In the genomic region with DNA sequence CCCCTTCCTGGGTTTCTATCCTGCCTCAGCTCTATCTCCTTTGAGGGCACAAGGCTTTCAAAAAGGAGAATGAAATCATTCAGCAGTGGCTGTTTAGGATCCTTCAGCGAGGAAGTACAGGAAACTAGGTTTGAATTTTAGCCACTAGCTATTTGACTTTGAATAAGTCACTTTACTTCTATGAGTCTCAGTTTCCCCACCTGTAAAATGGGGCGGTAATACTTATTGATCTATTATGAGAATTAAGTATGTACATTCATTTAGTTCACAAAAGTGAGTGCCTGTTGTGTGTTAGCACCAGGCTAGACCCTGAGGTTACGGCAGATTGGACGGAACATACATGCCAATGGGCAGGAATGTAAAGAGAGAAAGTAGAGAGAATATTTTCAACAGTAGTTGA, we compare ENCODE assay signal across 21 cellular contexts. TPM values are rescaled to one million over a fixed set of nuclear protein-coding genes. Genes with fewer than 3 reads are reported as not detected.
DNase-seq lines count a peak whose midpoint lies in the region; ATAC-seq, FAIRE-seq and TF ChIP-seq lines count a peak whose summit lies in the region.
"Had no signal": no experiment of that assay in that cellular context is flagged by ENCODE, and none has a peak within 500 bp of the region (broad histone marks: within the 10 kb centered on the region; RNA-seq: fewer than 3 reads in every experiment).

No MANE protein-coding gene starts in this region.

- H3K79me2 ChIP-seq in GM23338 (replicated peaks; ENCODE audit: insufficient read depth) (peaks cover 85% of the 10 kb centered on the region), H1 (ENCODE audit: control insufficient read depth in 1 of 2, insufficient read depth in 2 of 2, low read length in 2 of 2) (peaks cover 0 to 86% of the 10 kb centered on the region in 2 experiments; a peak in 2 of 4 replicates)

- H3K4me3 ChIP-seq in GM23338, result no peak overlapping the region
- H3K4me3 ChIP-seq in H1 (ENCODE audit: extremely low read depth in 1 of 4, insufficient read depth in 2 of 4, low read depth in 3 of 4, low read length in 4 of 4), result no peak overlapping the region
- no peak overlapping the region for H3K4me3 ChIP-seq in lower lobe of right lung
- H3K4me3 ChIP-seq in stomach, result peak overlapping the region in 1 of 4 donors; percentile 15
- H3K4me3 ChIP-seq: GM12878, right atrium auricular region had no signal

- no peak for TF ChIP-seq POLR2A in H1 (IDR thresholded peaks at IDR 0.05; ENCODE audit: control extremely low read depth in 1 of 2, low read depth in 2 of 2, low read length in 2 of 2)
- no peak for TF ChIP-seq POLR2A in stomach (IDR thresholded peaks at IDR 0.05)

- ATAC-seq in GM23338 (peak; percentile 2; the same call in 1 of the 3 replicates), lower lobe of right lung (no peak), GM18502 (IDR thresholded peaks at IDR 0.05; ENCODE audit: poor library complexity, unreplicated experiment) (no peak), GM19023 (IDR thresholded peaks at IDR 0.05; ENCODE audit: unreplicated experiment) (no peak)
- ATAC-seq: GM12878 had no signal

- intact Hi-C loops in lower lobe of right lung (cut with DNase I) (no loop called here), stomach (cut with DNase I; ENCODE audit: low total_unique reads) (loop anchor here (10.0 kb wide), 1 partner anchor 51 kb away; no protein-coding TSS in a partner anchor)
- intact Hi-C loops in activated T-helper 1 cell treated with anti-CD3 and anti-CD28 coated beads, Interleukin-12 subunit alpha, Interleukin-12 subunit beta, Interleukin-2, Interleukin-4 antibody, amounts not matched to agents 30 ng/mL and 10 ng/mL and 1 ng/mL, durations not matched to agents 14 hours and 24 hours and 36 hours (cut with micrococcal nuclease), result no loop called here

- no peak overlapping the region for H3K9ac ChIP-seq in H1 (replicated peaks in 1 of 4; ENCODE audit: extremely low read depth in 1 of 4, low read depth in 3 of 4, low read length in 3 of 4)

- no peak for FAIRE-seq in H1 (lab: Jason Lieb, UNC)
- FAIRE-seq: bronchial epithelial cell, GM12878, TTC549 had no signal

- peaks cover 16% of the 10 kb centered on the region; the same call in 1 of the 2 replicates for H3F3A ChIP-seq in GM23338 (replicated peaks; ENCODE audit: low read depth)

- H3K4me1 Mint-ChIP-seq in GM23338, result peaks cover 67% of the 10 kb centered on the region
- H3K4me1 Mint-ChIP-seq in activated T-helper 1 cell treated with anti-CD3 and anti-CD28 coated beads, Interleukin-12 subunit alpha, Interleukin-12 subunit beta, Interleukin-2, Interleukin-4 antibody, amounts not matched to agents 30 ng/mL and 10 ng/mL and 1 ng/mL, durations not matched to agents 14 hours and 24 hours and 36 hours (ENCODE audit: low read depth), result peaks cover 7% of the 10 kb centered on the region

- H3K18ac ChIP-seq in H1 (ENCODE audit: extremely low read depth, low read length), result no peak overlapping the region

- H4K20me1 ChIP-seq in GM23338 (replicated peaks; ENCODE audit: insufficient read depth) (peaks cover 33% of the 10 kb centered on the region), H1 (replicated peaks in 1 of 2; ENCODE audit: control insufficient read depth in 1 of 2, insufficient read depth in 2 of 2, low read length in 2 of 2) (peaks cover under 1 to 6% of the 10 kb centered on the region in 2 experiments)

- H3K27me3 ChIP-seq in GM23338 (ENCODE audit: insufficient read depth) (no peaks in the 10 kb centered on the region), H1 (replicated peaks in 1 of 4; ENCODE audit: control insufficient read depth in 3 of 4, extremely low read depth in 1 of 4, insufficient read depth in 3 of 4, low read length in 3 of 4) (no peaks in the 10 kb centered on the region), lower lobe of right lung (ENCODE audit: low read depth) (peaks cover under 1% of the 10 kb centered on the region), stomach (peaks cover 0 to under 1% (median 0%) of the 10 kb centered on the region in 3 donors)
- H3K27me3 ChIP-seq: right atrium auricular region had no signal

- H4K8ac ChIP-seq in H1 (ENCODE audit: extremely low read depth, insufficient read depth, low read length), result no peak overlapping the region; the same call in 1 of the 2 replicates

- no peaks in the 10 kb centered on the region for H3K9me3 Mint-ChIP-seq in GM23338
- no peaks in the 10 kb centered on the region for H3K9me3 Mint-ChIP-seq in activated T-helper 1 cell treated with anti-CD3 and anti-CD28 coated beads, Interleukin-12 subunit alpha, Interleukin-12 subunit beta, Interleukin-2, Interleukin-4 antibody, amounts not matched to agents 30 ng/mL and 10 ng/mL and 1 ng/mL, durations not matched to agents 14 hours and 24 hours and 36 hours
- H3K9me3 Mint-ChIP-seq: activated CD4-positive, alpha-beta T cell treated with anti-CD3 and anti-CD28 coated beads, Interleukin-2, amount 10 ng/mL, durations not matched to agents 24 days and 14 days; CD4-positive, alpha-beta T cell; HFFc6 had no signal

- no peak overlapping the region for H2BK15ac ChIP-seq in H1 (ENCODE audit: low read length)

- H3K4me2 ChIP-seq in GM23338, result peak overlapping the region; percentile 78
- H3K4me2 ChIP-seq in H1 (ENCODE audit: insufficient read depth in 1 of 2, low read depth in 2 of 2, low read length in 2 of 2), result peak overlapping the region in 1 of 2 experiments; percentile 58; a peak in 1 of 4 replicates

- peak overlapping the region; percentile 97 for H3K27ac Mint-ChIP-seq in GM23338
- no peak overlapping the region for H3K27ac Mint-ChIP-seq in activated T-helper 1 cell treated with anti-CD3 and anti-CD28 coated beads, Interleukin-12 subunit alpha, Interleukin-12 subunit beta, Interleukin-2, Interleukin-4 antibody, amounts not matched to agents 30 ng/mL and 10 ng/mL and 1 ng/mL, durations not matched to agents 14 hours and 24 hours and 36 hours
- H3K27ac Mint-ChIP-seq: activated CD4-positive, alpha-beta T cell treated with anti-CD3 and anti-CD28 coated beads, Interleukin-2, amount 10 ng/mL, durations not matched to agents 24 days and 14 days; CD4-positive, alpha-beta T cell; HFFc6 had no signal

- no peak overlapping the region for H2BK120ac ChIP-seq in H1 (replicated peaks; ENCODE audit: low read depth, low read length)

- H2BK5ac ChIP-seq in H1 (ENCODE audit: low read depth, low read length), result no peak overlapping the region

- H3K4ac ChIP-seq in H1 (replicated peaks; ENCODE audit: insufficient read length, low read depth, low read length), result no peak overlapping the region

- no peak overlapping the region; the same call in 2 of the 3 replicates for H3K4me3 Mint-ChIP-seq in GM23338
- H3K4me3 Mint-ChIP-seq in activated T-helper 1 cell treated with anti-CD3 and anti-CD28 coated beads, Interleukin-12 subunit alpha, Interleukin-12 subunit beta, Interleukin-2, Interleukin-4 antibody, amounts not matched to agents 30 ng/mL and 10 ng/mL and 1 ng/mL, durations not matched to agents 14 hours and 24 hours and 36 hours, result no peak overlapping the region
- H3K4me3 Mint-ChIP-seq: activated CD4-positive, alpha-beta T cell treated with anti-CD3 and anti-CD28 coated beads, Interleukin-2, amount 10 ng/mL, durations not matched to agents 24 days and 14 days; CD4-positive, alpha-beta T cell; HFFc6 had no signal

- no peak for TF ChIP-seq CTCF in GM23338 (conservative IDR thresholded peaks at IDR 0.05; ENCODE audit: low read depth in 2 of 2)
- TF ChIP-seq CTCF in H1 (IDR thresholded peaks at IDR 0.05; ENCODE audit: control extremely low read depth in 1 of 3, insufficient read depth in 1 of 3, low read depth in 1 of 3, low read length in 3 of 3), result no peak
- no peak for TF ChIP-seq CTCF in lower lobe of right lung (IDR thresholded peaks at IDR 0.05)
- no peak for TF ChIP-seq CTCF in stomach (IDR thresholded peaks at IDR 0.05)

- no peak overlapping the region for H2AK5ac ChIP-seq in H1 (ENCODE audit: low read depth, low read length)

- H3K9me3 ChIP-seq in H1 (ENCODE audit: insufficient read depth in 2 of 2, low read depth in 1 of 2, low read length in 1 of 2), result no peaks in the 10 kb centered on the region
- no peaks in the 10 kb centered on the region for H3K9me3 ChIP-seq in lower lobe of right lung
- no peaks in the 10 kb centered on the region for H3K9me3 ChIP-seq in stomach
- H3K9me3 ChIP-seq: right atrium auricular region had no signal

- no peak for TF ChIP-seq EP300 in H1 (IDR thresholded peaks at IDR 0.05; ENCODE audit: borderline replicate concordance in 1 of 2, low read depth in 2 of 2, low read length in 2 of 2)
- TF ChIP-seq EP300 in stomach (IDR thresholded peaks at IDR 0.05), result no peak

- H4K91ac ChIP-seq in H1 (replicated peaks; ENCODE audit: insufficient read length, low read length), result no peak overlapping the region

- H3K9me2 ChIP-seq in GM23338 (ENCODE audit: insufficient read depth), result no peaks in the 10 kb centered on the region

- H3K27me3 Mint-ChIP-seq in GM23338 (ENCODE audit: insufficient read depth, low read depth, poor library complexity), result peaks cover 15% of the 10 kb centered on the region
- H3K27me3 Mint-ChIP-seq in activated T-helper 1 cell treated with anti-CD3 and anti-CD28 coated beads, Interleukin-12 subunit alpha, Interleukin-12 subunit beta, Interleukin-2, Interleukin-4 antibody, amounts not matched to agents 30 ng/mL and 10 ng/mL and 1 ng/mL, durations not matched to agents 14 hours and 24 hours and 36 hours (ENCODE audit: insufficient read depth), result peaks cover 5% of the 10 kb centered on the region

- H3K4me1 ChIP-seq in GM23338 (ENCODE audit: insufficient read depth), result peaks cover 55% of the 10 kb centered on the region
- peaks cover 8 to 29% (median 17%) of the 10 kb centered on the region in 4 experiments for H3K4me1 ChIP-seq in H1 (replicated peaks in 1 of 4; ENCODE audit: control insufficient read depth in 3 of 4, insufficient read depth in 4 of 4, low read length in 3 of 4)
- H3K4me1 ChIP-seq in lower lobe of right lung, result peaks cover 38% of the 10 kb centered on the region
- peaks cover 42 to 74% (median 59%) of the 10 kb centered on the region in 4 donors for H3K4me1 ChIP-seq in stomach
- H3K4me1 ChIP-seq: right atrium auricular region had no signal

- 0 out of 2 replicates have a peak overlapping the region, but pooled peaks have one; percentile 50 for H2BK12ac ChIP-seq in H1 (ENCODE audit: low read depth, low read length)

- peak; percentile 38 for DNase-seq in GM23338 (ENCODE audit: low spot score)
- DNase-seq in H1 (ENCODE audit: low read depth in 1 of 2, low spot score in 2 of 2), result no peak
- DNase-seq in lower lobe of right lung, result no peak
- no peak for DNase-seq in stomach
- DNase-seq in NCI-H526 treated with DMSO at 0.1 percent for 48 hours (lab: John Stamatoyannopoulos, UW), result no peak
- no peak for DNase-seq in activated T-helper 1 cell treated with anti-CD3 and anti-CD28 coated beads, Interleukin-12 subunit alpha, Interleukin-12 subunit beta, Interleukin-2, Interleukin-4 antibody, amounts not matched to agents 30 ng/mL and 10 ng/mL and 1 ng/mL, durations not matched to agents 14 hours and 24 hours and 36 hours (ENCODE audit: low spot score)
- DNase-seq: activated CD4-positive, alpha-beta T cell treated with anti-CD3 and anti-CD28 coated beads, Interleukin-2, amount 10 ng/mL, durations not matched to agents 24 days and 14 days; activated effector memory CD4-positive, alpha-beta T cell treated with anti-CD3 and anti-CD28 coated beads, Interleukin-2, amount 50 U/mL, for 16 hours; CD4-positive, alpha-beta T cell; HFFc6; NCI-H2029; NCI-H446; NK-92 treated with Interleukin-12 subunit alpha and Interleukin-12 subunit beta, amount 100 ng/mL, for 24 hours; nucleus accumbens; stimulated activated naive CD4-positive, alpha-beta T cell had no signal

- peak overlapping the region; percentile 82; the same call in 1 of the 2 replicates for H3K27ac ChIP-seq in GM23338 (ENCODE audit: low read depth)
- H3K27ac ChIP-seq in H1 (ENCODE audit: low read depth, low read length), result no peak overlapping the region
- peak overlapping the region; percentile 64 for H3K27ac ChIP-seq in lower lobe of right lung
- peak overlapping the region; percentile 84 to 91 (median 91) for H3K27ac ChIP-seq in stomach
- H3K27ac ChIP-seq: right atrium auricular region had no signal

- H3K23ac ChIP-seq in H1 (ENCODE audit: insufficient read length), result no peak overlapping the region

- no peak overlapping the region for H2BK20ac ChIP-seq in H1 (ENCODE audit: low read length)

- no peak overlapping the region for H3K56ac ChIP-seq in H1 (replicated peaks; ENCODE audit: insufficient read length, low read depth, low read length)

- no peak overlapping the region for H4K5ac ChIP-seq in H1 (ENCODE audit: insufficient read length, low read depth, low read length)

- H3K36me3 ChIP-seq in GM23338 (ENCODE audit: insufficient read depth), result peaks cover 11% of the 10 kb centered on the region; the same call in 1 of the 2 replicates
- peaks cover 0 to 25% (median 0%) of the 10 kb centered on the region in 4 experiments; a peak in 4 of 8 replicates for H3K36me3 ChIP-seq in H1 (ENCODE audit: control insufficient read depth in 2 of 4, insufficient read depth in 4 of 4, low read length in 3 of 4)
- H3K36me3 ChIP-seq in lower lobe of right lung, result no peaks in the 10 kb centered on the region
- no peaks in the 10 kb centered on the region for H3K36me3 ChIP-seq in stomach
- H3K36me3 ChIP-seq: right atrium auricular region had no signal

- TF ChIP-seq RAD21 in H1 (IDR thresholded peaks at IDR 0.05 in 1 of 2, conservative IDR thresholded peaks at IDR 0.05 in 1 of 2; ENCODE audit: low read depth in 2 of 2, low read length in 2 of 2), result no peak

- H3K79me1 ChIP-seq in H1 (ENCODE audit: low read depth, low read length), result peaks cover 15% of the 10 kb centered on the region

- POLR2A ChIA-PET in H1 (lab: Charles Lee; ENCODE audit: partially characterized antibody), result interaction anchor here (1.0 to 5.2 kb wide), 13 partner anchors 8 to 223 kb away, joined by 3 to 33 read pairs (median 6); no protein-coding TSS in a partner anchor

- CTCF ChIA-PET in H1 (lab: Charles Lee; ENCODE audit: partially characterized antibody), result interaction anchor here (1.1 to 2.4 kb wide), 4 partner anchors 10 to 58 kb away, joined by 3 to 8 read pairs (median 6); no protein-coding TSS in a partner anchor

- 90% methylated on average over 4 of the region's 4 CpGs; no CpG with 5 or more reads in 1 of the 2 experiments for WGBS in H1 (ENCODE audit: extremely low coverage in 1 of 2, insufficient coverage in 1 of 2, insufficient read length in 1 of 2, insufficient replicate concordance in 2 of 2, low coverage in 1 of 2, low lambda C conversion rate in 2 of 2, missing lambda C conversion rate in 1 of 2), 2 experiments
- WGBS in stomach, 5 donors, result 49 to 71% (median 54%) methylated on average over 4 of the region's 4 CpGs

- H2AFZ ChIP-seq in GM23338 (no peak overlapping the region), H1 (ENCODE audit: low read length) (no peak overlapping the region)

- no peak overlapping the region for H3K14ac ChIP-seq in H1 (ENCODE audit: insufficient read length)

- no peaks in the 10 kb centered on the region; the same call in 1 of the 2 replicates for H3K23me2 ChIP-seq in H1 (ENCODE audit: low read depth, low read length)

- peaks cover 45% of the 10 kb centered on the region for H3K36me3 Mint-ChIP-seq in GM23338 (ENCODE audit: low read depth)
- no peaks in the 10 kb centered on the region for H3K36me3 Mint-ChIP-seq in activated T-helper 1 cell treated with anti-CD3 and anti-CD28 coated beads, Interleukin-12 subunit alpha, Interleukin-12 subunit beta, Interleukin-2, Interleukin-4 antibody, amounts not matched to agents 30 ng/mL and 10 ng/mL and 1 ng/mL, durations not matched to agents 14 hours and 24 hours and 36 hours (ENCODE audit: low read depth)

RNA-seq across cellular contexts. Expression of a gene that starts 6.6 kb away (rescaled TPM):
- 142 TPM in 2 replicates for total RNA-seq in GM23338 (2014; rRNA removed; shearing (Covaris generic))
- 58.1 and 64.1 TPM in 2 replicates for polyA plus RNA-seq in GM23338 (2016; fragmentation: Nextera tagmentation; extraction: Ambion mirVana)
- total RNA-seq in H1 (2021; fragmentation: NEBNext Ultra II Directional; extraction: Animal tissue kit (Norgen Biotek cat#: 25700)), result 265 and 319 TPM in 2 replicates
- polyA plus RNA-seq in H1 (2011; rRNA removed), result 119 and 133 TPM in 2 replicates
- polyA plus RNA-seq in H1 (2011; cell fraction: cytosol; rRNA removed), result 140 TPM
- polyA plus RNA-seq in H1 (2011; cell fraction: nucleus; rRNA removed), result 186 TPM
- 164 to 357 TPM (median 291 TPM) in 4 replicates for polyA plus RNA-seq in H1 (2012, experiment 1 of 2)
- 25.7 TPM for polyA plus RNA-seq in H1 (2012, experiment 2 of 2)
- 267 TPM for polyA plus RNA-seq in H1 (2013, experiment 1 of 2)
- 227 TPM for polyA plus RNA-seq in H1 (2013, experiment 2 of 2)
- 304 and 433 TPM in 2 replicates for polyA minus RNA-seq in H1 (2011; rRNA and poly(A)+ RNA removed)
- polyA minus RNA-seq in H1 (2011; cell fraction: cytosol; rRNA and poly(A)+ RNA removed), result 438 TPM
- polyA minus RNA-seq in H1 (2011; cell fraction: nucleus; rRNA and poly(A)+ RNA removed), result 171 TPM
- 127 TPM for total RNA-seq in lower lobe of right lung
- total RNA-seq in stomach, result 100 to 1,000 TPM; 104 to 567 (median 188) TPM
- polyA plus RNA-seq in stomach, result 10 to 100 TPM; 15.0 to 63.3 (median 62.2) TPM
- total RNA-seq in activated T-helper 1 cell treated with anti-CD3 and anti-CD28 coated beads, Interleukin-12 subunit alpha, Interleukin-12 subunit beta, Interleukin-2, Interleukin-4 antibody, amounts not matched to agents 30 ng/mL and 10 ng/mL and 1 ng/mL, durations not matched to agents 14 hours and 24 hours and 36 hours, result 0.64 and 2.2 TPM in 2 replicates

Comparison
In these comparisons a context has a peak if more than half of its experiments do, and no peak if none do; other contexts are left out.
1. RNA of a gene that starts 6.6 kb away (total RNA-seq): 265 to 319 TPM in H1, 104 to 567 TPM in stomach, 142 TPM in GM23338 and 127 TPM in lower lobe of right lung (single experiment); 0.64 to 2.2 TPM in activated T-helper 1 cell treated with anti-CD3 and anti-CD28 coated beads, Interleukin-12 subunit alpha, Interleukin-12 subunit beta, Interleukin-2, Interleukin-4 antibody, amounts not matched to agents 30 ng/mL and 10 ng/mL and 1 ng/mL, durations not matched to agents 14 hours and 24 hours and 36 hours; every median in the first group is over 10 times any median in the second.